ENCODE assay signal across 15 cellular contexts in the genomic region with DNA sequence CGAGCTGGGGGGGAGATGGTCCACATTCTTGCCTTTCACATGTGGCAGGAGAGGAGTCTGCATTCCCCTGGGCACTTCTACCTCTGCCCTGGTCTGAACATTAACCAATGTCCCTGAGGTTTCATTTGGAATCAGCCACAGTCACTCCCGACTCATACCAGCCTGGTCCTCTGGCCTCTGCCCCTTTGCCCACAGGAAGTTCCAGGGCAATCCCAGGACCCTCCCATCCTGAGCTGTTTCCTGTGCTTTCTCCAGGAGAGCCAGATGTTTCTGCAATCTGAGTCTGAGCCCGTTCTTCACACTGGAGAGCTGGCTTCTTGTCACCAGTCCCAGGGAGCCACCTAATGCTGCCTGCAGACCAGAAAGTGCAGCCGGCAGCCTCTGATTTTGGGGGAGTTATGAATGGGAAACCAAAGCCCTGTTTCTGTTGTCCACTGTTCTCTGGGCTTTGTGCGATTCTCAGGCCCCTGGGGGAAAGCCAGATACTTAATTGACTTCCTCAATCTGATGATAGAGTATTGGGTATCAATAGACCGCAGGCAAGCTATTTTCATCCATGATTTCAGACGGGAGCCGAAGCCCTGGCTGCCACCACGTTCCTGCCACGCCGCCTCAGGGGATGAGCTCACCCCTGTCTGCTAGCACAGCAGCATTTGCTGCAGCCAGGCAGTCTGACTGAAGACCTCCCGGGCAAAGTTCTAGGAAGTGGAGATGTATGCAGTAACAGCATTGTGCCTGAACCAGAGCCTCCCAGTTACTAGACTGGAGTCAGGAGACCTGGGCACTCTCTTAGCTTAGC.
A peak's percentile ranks its signal among the peaks of the same experiment; 100 is the strongest.
DNase-seq lines count a peak whose midpoint lies in the region; ATAC-seq, FAIRE-seq and TF ChIP-seq lines count a peak whose summit lies in the region.
"Had no signal": no experiment of that assay in that cellular context is flagged by ENCODE, and none has a peak within 500 bp of the region (broad histone marks: within the 10 kb centered on the region; RNA-seq: fewer than 3 reads in every experiment).

No MANE protein-coding gene starts in this region.

- no peak for TF ChIP-seq POLR2A in H54 (IDR thresholded peaks at IDR 0.05; ENCODE audit: low read depth, low read length)

- H3K4me3 ChIP-seq in foreskin fibroblast (ENCODE audit: low read depth in 1 of 2, low read length in 2 of 2): no peak overlapping the region

- no peak for ATAC-seq in GM18858 (IDR thresholded peaks at IDR 0.05; ENCODE audit: unreplicated experiment)
- ATAC-seq: activated naive CD4-positive, alpha-beta T cell treated with anti-CD3 and anti-CD28 coated beads, Interleukin-2, amount 50 U/mL, for 72 hours; WTC11 had no signal

- no peak for FAIRE-seq in H54 (lab: Jason Lieb, UNC)

- DNase-seq in A172 (ENCODE audit: low spot score) (peak; percentile 10), H54 (ENCODE audit: insufficient read length, low spot score) (peak; percentile 12), T1000 (lab: John Stamatoyannopoulos, UW) (peak; percentile 35), foreskin fibroblast (peak; percentile 74 to 83), T-helper 9 cell (no peak), HuH-7.5 (ENCODE audit: low spot score) (no peak), SIG-M5 treated with dmso at 0.1 percent for 504 hours (lab: John Stamatoyannopoulos, UW; ENCODE audit: unreplicated experiment) (no peak)
- DNase-seq: Karpas-422, midbrain, NCI-H187, NCI-H82, trophoblast cell had no signal

- no peak for TF ChIP-seq CTCF in foreskin fibroblast (IDR thresholded peaks at IDR 0.05; ENCODE audit: low read depth, low read length)

Comparison
In these comparisons a context has a peak if more than half of its experiments do, and no peak if none do; other contexts are left out.
1. DNase-seq: peak in A172 (single experiment), H54 (single experiment), T1000 (single experiment) and foreskin fibroblast (2 of 2); none in T-helper 9 cell (single experiment), HuH-7.5 (single experiment) and SIG-M5 treated with dmso at 0.1 percent for 504 hours (single experiment).